ENCODE assay signal across 9 cellular contexts in genomic region chr2:177254433-177255226, GRCh38. TPM values are rescaled to one million over a fixed set of nuclear protein-coding genes. Genes with fewer than 3 reads are reported as not detected.
A peak's percentile ranks its signal among the peaks of the same experiment; 100 is the strongest.
DNase-seq lines count a peak whose midpoint lies in the region; ATAC-seq and TF ChIP-seq lines count a peak whose summit lies in the region.
"Had no signal": no experiment of that assay in that cellular context is flagged by ENCODE, and none has a peak within 500 bp of the region (broad histone marks: within the 10 kb centered on the region; RNA-seq: fewer than 3 reads in every experiment).

No MANE protein-coding gene starts in this region.

- H3K4me3 Mint-ChIP-seq in activated CD4-positive, alpha-beta T cell treated with anti-CD3 and anti-CD28 coated beads, Interleukin-2, amount 10 ng/mL, durations not matched to agents 24 days and 14 days: no peak overlapping the region
- H3K4me3 Mint-ChIP-seq: activated naive CD8-positive, alpha-beta T cell treated with anti-CD3 and anti-CD28 coated beads, Interleukin-2, amount 10 ng/mL, durations not matched to agents 7 days and 5 days had no signal

- no peak for ATAC-seq in GM18909 (IDR thresholded peaks at IDR 0.05; ENCODE audit: poor library complexity, unreplicated experiment)

- peaks cover 57% of the 10 kb centered on the region for H3K36me3 Mint-ChIP-seq in activated CD4-positive, alpha-beta T cell treated with anti-CD3 and anti-CD28 coated beads, Interleukin-2, amount 10 ng/mL, durations not matched to agents 24 days and 14 days (ENCODE audit: low read depth)

- peak; percentile 66 for DNase-seq in activated CD4-positive, alpha-beta T cell treated with anti-CD3 and anti-CD28 coated beads, Interleukin-2, amount 10 ng/mL, durations not matched to agents 24 days and 14 days
- DNase-seq in activated CD4-positive, alpha-beta T cell treated with anti-CD3 and anti-CD28 coated beads, Interleukin-2, amount 50 U/mL, for 1 hour: no peak
- DNase-seq in SK-N-MC (ENCODE audit: low read depth, low spot score) (no peak), fibroblast of mammary gland (ENCODE audit: low read depth) (peak; percentile 36), pons (ENCODE audit: low spot score) (peak; percentile 74), NOMO-1 (lab: John Stamatoyannopoulos, UW; ENCODE audit: unreplicated experiment in 2 of 2) (no peak), NCI-H187 treated with DMSO at 0.1 percent for 48 hours (lab: John Stamatoyannopoulos, UW) (no peak)
- DNase-seq: activated naive CD8-positive, alpha-beta T cell treated with anti-CD3 and anti-CD28 coated beads, Interleukin-2, amount 10 ng/mL, durations not matched to agents 7 days and 5 days had no signal

- H3K9me3 Mint-ChIP-seq in activated CD4-positive, alpha-beta T cell treated with anti-CD3 and anti-CD28 coated beads, Interleukin-2, amount 10 ng/mL, durations not matched to agents 24 days and 14 days: no peaks in the 10 kb centered on the region

- intact Hi-C loops in activated CD4-positive, alpha-beta T cell treated with anti-CD3 and anti-CD28 coated beads, Interleukin-2, amount 10 ng/mL, durations not matched to agents 24 days and 14 days (cut with micrococcal nuclease): no loop called here

- H3K27me3 Mint-ChIP-seq in activated CD4-positive, alpha-beta T cell treated with anti-CD3 and anti-CD28 coated beads, Interleukin-2, amount 10 ng/mL, durations not matched to agents 24 days and 14 days: no peaks in the 10 kb centered on the region
- H3K27me3 Mint-ChIP-seq: activated naive CD8-positive, alpha-beta T cell treated with anti-CD3 and anti-CD28 coated beads, Interleukin-2, amount 10 ng/mL, durations not matched to agents 7 days and 5 days had no signal

- peak overlapping the region; percentile 6; the same call in 1 of the 2 replicates for H3K27ac ChIP-seq in SK-N-MC

- TF ChIP-seq CTCF in fibroblast of mammary gland (conservative IDR thresholded peaks at IDR 0.05; ENCODE audit: control insufficient read depth, insufficient read depth, low read depth, low read length): peak; percentile 38

- peaks cover 8% of the 10 kb centered on the region; the same call in 1 of the 2 replicates for H3K9me3 ChIP-seq in SK-N-MC (ENCODE audit: low read depth, low read length)

- H3K27ac Mint-ChIP-seq in activated CD4-positive, alpha-beta T cell treated with anti-CD3 and anti-CD28 coated beads, Interleukin-2, amount 10 ng/mL, durations not matched to agents 24 days and 14 days: peak overlapping the region; percentile 63

- peaks cover 62% of the 10 kb centered on the region for H3K36me3 ChIP-seq in SK-N-MC (ENCODE audit: insufficient read depth, low read length)

- H3K9ac ChIP-seq in SK-N-MC (ENCODE audit: insufficient read length): no peak overlapping the region

- peaks cover 78% of the 10 kb centered on the region for H3K4me1 Mint-ChIP-seq in activated CD4-positive, alpha-beta T cell treated with anti-CD3 and anti-CD28 coated beads, Interleukin-2, amount 10 ng/mL, durations not matched to agents 24 days and 14 days

- H3K4me3 ChIP-seq in SK-N-MC: no peak overlapping the region
- H3K4me3 ChIP-seq in fibroblast of mammary gland (ENCODE audit: control insufficient read depth, low read depth, low read length): no peak overlapping the region

RNA-seq across cellular contexts. Expression of gene NFE2L2, which starts 9.9 kb away (rescaled TPM):
- total RNA-seq in activated CD4-positive, alpha-beta T cell treated with anti-CD3 and anti-CD28 coated beads, Interleukin-2, amount 10 ng/mL, durations not matched to agents 24 days and 14 days: 63.5 and 63.7 TPM in 2 replicates

RNA-seq across cellular contexts. Expression of gene HNRNPA3, which starts 42.0 kb away (rescaled TPM):
- total RNA-seq in activated CD4-positive, alpha-beta T cell treated with anti-CD3 and anti-CD28 coated beads, Interleukin-2, amount 10 ng/mL, durations not matched to agents 24 days and 14 days: 333 and 336 TPM in 2 replicates

Comparison
In these comparisons a context has a peak if more than half of its experiments do, and no peak if none do; other contexts are left out.
1. DNase-seq: peak in activated CD4-positive, alpha-beta T cell treated with anti-CD3 and anti-CD28 coated beads, Interleukin-2, amount 10 ng/mL, durations not matched to agents 24 days and 14 days (single experiment), fibroblast of mammary gland (single experiment) and pons (single experiment); none in activated CD4-positive, alpha-beta T cell treated with anti-CD3 and anti-CD28 coated beads, Interleukin-2, amount 50 U/mL, for 1 hour (single experiment), SK-N-MC (single experiment), NOMO-1 (0 of 2) and NCI-H187 treated with DMSO at 0.1 percent for 48 hours (single experiment).